10 cellular contexts compared by ENCODE assay signal in the genomic region with DNA sequence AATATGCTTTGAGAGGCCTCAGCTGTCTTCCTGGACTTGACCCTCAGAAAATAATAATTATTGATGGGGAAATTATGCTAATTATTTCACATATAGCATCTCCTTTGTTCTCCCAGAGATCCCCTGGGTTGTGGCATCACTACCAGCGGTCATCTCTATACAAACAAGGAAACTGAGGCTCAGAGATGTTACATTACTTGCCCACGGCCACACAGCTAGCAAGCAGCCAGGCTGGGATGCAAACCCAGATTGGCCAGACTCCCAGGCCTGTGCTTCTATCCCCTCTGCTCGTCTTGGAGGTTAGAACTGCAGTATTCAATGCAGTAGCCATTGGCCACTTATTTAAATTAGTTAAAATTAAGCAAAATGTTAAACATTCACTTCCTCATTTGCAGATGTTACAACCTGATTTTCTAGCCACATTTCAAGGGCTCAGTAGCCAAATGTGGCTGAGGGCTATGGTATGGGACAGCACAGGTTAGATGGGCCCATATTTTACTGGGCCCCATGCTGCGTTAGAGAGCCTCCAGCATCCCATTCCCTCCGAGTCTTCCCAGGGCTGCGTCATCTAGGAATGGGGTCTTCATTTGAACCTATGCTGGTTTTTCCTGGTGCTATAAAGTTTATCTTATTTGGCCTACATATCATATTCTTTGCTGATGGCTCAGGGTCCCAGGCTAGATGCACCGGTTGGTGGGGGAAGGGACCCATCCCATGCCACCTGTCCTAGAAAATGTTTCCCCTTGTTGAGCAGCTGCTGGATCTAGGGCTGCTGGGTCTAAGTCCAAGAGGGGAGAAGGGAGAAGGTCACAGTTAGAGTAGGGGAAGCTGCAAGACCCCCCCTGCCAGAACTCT. TPM values are rescaled to one million over a fixed set of nuclear protein-coding genes. Genes with fewer than 3 reads are reported as not detected.
A peak's percentile ranks its signal among the peaks of the same experiment; 100 is the strongest.
DNase-seq lines count a peak whose midpoint lies in the region; ATAC-seq and TF ChIP-seq lines count a peak whose summit lies in the region.
"Had no signal": no experiment of that assay in that cellular context is flagged by ENCODE, and none has a peak within 500 bp of the region (broad histone marks: within the 10 kb centered on the region; RNA-seq: fewer than 3 reads in every experiment).

No MANE protein-coding gene starts in this region.

- H3K4me2 ChIP-seq in DOHH2 (ENCODE audit: low read length) = peak overlapping the region; percentile 98

- no peaks in the 10 kb centered on the region for H3K27me3 Mint-ChIP-seq in central memory CD8-positive, alpha-beta T cell
- peaks cover 19% of the 10 kb centered on the region for H3K27me3 Mint-ChIP-seq in neural crest cell (ENCODE audit: low read depth)

- H3K27ac ChIP-seq in DOHH2 (ENCODE audit: low read depth, low read length) = no peak overlapping the region
- no peak overlapping the region for H3K27ac ChIP-seq in caudate nucleus (ENCODE audit: low read depth, low read length)

- H4K20me1 ChIP-seq in DOHH2 (ENCODE audit: control insufficient read depth, insufficient read depth, low read depth, low read length) = peaks cover 5% of the 10 kb centered on the region; the same call in 1 of the 2 replicates

- H3K79me2 ChIP-seq in DOHH2 (ENCODE audit: control insufficient read depth, low read length) = peaks cover 26% of the 10 kb centered on the region

- DNase-seq in NOMO-1 (lab: John Stamatoyannopoulos, UW; ENCODE audit: unreplicated experiment in 2 of 2) = peak; percentile 24 to 54
- DNase-seq in central memory CD8-positive, alpha-beta T cell (ENCODE audit: low spot score in 2 of 2) = no peak
- DNase-seq in neural crest cell (ENCODE audit: low read depth, low spot score) = no peak
- no peak for DNase-seq in NCI-H2227 treated with DMSO at 0.1 percent for 48 hours (lab: John Stamatoyannopoulos, UW)
- DNase-seq in caudate nucleus (lab: John Stamatoyannopoulos, UW) = no peak
- no peak for DNase-seq in SW 1271 (lab: John Stamatoyannopoulos, UW)
- no peak for DNase-seq in SK-N-DZ (ENCODE audit: low spot score)
- DNase-seq: hippocampal formation, NCI-H510A treated with DMSO at 0.1 percent for 48 hours had no signal

- peak overlapping the region; percentile 91 for H3K4me3 ChIP-seq in DOHH2 (ENCODE audit: low read length)

- H3K9me2 ChIP-seq in DOHH2 (replicated peaks; ENCODE audit: control insufficient read depth, low read length) = no peaks in the 10 kb centered on the region

- peaks cover 43% of the 10 kb centered on the region for H3K4me1 Mint-ChIP-seq in central memory CD8-positive, alpha-beta T cell
- peaks cover 32% of the 10 kb centered on the region for H3K4me1 Mint-ChIP-seq in neural crest cell

- H3K9me3 ChIP-seq in DOHH2 (ENCODE audit: control insufficient read depth, insufficient read depth, low read length) = no peaks in the 10 kb centered on the region

- no peaks in the 10 kb centered on the region for H3K9me3 Mint-ChIP-seq in central memory CD8-positive, alpha-beta T cell
- H3K9me3 Mint-ChIP-seq in neural crest cell = no peaks in the 10 kb centered on the region

- H3K27me3 ChIP-seq in DOHH2 (ENCODE audit: control insufficient read depth, low read length) = peaks cover 2% of the 10 kb centered on the region; the same call in 1 of the 2 replicates

- H3K36me3 ChIP-seq in DOHH2 (ENCODE audit: control insufficient read depth, low read length) = peaks cover 4% of the 10 kb centered on the region

- TF ChIP-seq CTCF in DOHH2 (IDR thresholded peaks at IDR 0.05; ENCODE audit: low read depth, low read length, poor library complexity, severe bottlenecking) (no peak), neural crest cell (conservative IDR thresholded peaks at IDR 0.05) (no peak)

- no peak for ATAC-seq in central memory CD8-positive, alpha-beta T cell (replicated peaks; ENCODE audit: extremely low read depth, poor library complexity, severe bottlenecking)

- H3K27ac Mint-ChIP-seq in central memory CD8-positive, alpha-beta T cell (ENCODE audit: low read depth) = no peak overlapping the region
- H3K27ac Mint-ChIP-seq in neural crest cell (ENCODE audit: unreplicated experiment) = no peak overlapping the region

- H3K4me1 ChIP-seq in DOHH2 (ENCODE audit: control insufficient read depth, low read length) = peaks cover 33% of the 10 kb centered on the region

- H3K4me3 Mint-ChIP-seq in central memory CD8-positive, alpha-beta T cell = peak overlapping the region; percentile 36
- peak overlapping the region; percentile 95 for H3K4me3 Mint-ChIP-seq in neural crest cell

- no peaks in the 10 kb centered on the region for H3F3A ChIP-seq in DOHH2 (ENCODE audit: control insufficient read depth, insufficient read depth)

- H3K36me3 Mint-ChIP-seq in central memory CD8-positive, alpha-beta T cell (ENCODE audit: insufficient read depth) = peaks cover 13% of the 10 kb centered on the region
- H3K36me3 Mint-ChIP-seq in neural crest cell (ENCODE audit: low read depth) = no peaks in the 10 kb centered on the region

RNA-seq across cellular contexts. Expression of a gene that starts 2.2 kb away (rescaled TPM):
- 12.9 and 13.3 TPM in 2 replicates for total RNA-seq in neural crest cell
- 2.1 and 2.7 TPM in 2 replicates for polyA plus RNA-seq in SK-N-DZ (2014; cell fraction: cytosol; rRNA removed)
- polyA plus RNA-seq in SK-N-DZ (2014; cell fraction: nucleus; rRNA removed) = 1.1 and 2.1 TPM in 2 replicates

RNA-seq across cellular contexts. Expression of a gene that starts 40.1 kb away (rescaled TPM):
- total RNA-seq in neural crest cell = 19.0 and 23.8 TPM in 2 replicates
- 5.7 and 7.4 TPM in 2 replicates for polyA plus RNA-seq in SK-N-DZ (2014; cell fraction: cytosol; rRNA removed)
- 13.1 and 17.3 TPM in 2 replicates for polyA plus RNA-seq in SK-N-DZ (2014; cell fraction: nucleus; rRNA removed)

Comparison
In these comparisons a context has a peak if more than half of its experiments do, and no peak if none do; other contexts are left out.
1. DNase-seq: peak in NOMO-1 (2 of 2); none in central memory CD8-positive, alpha-beta T cell (0 of 2), neural crest cell (single experiment), NCI-H2227 treated with DMSO at 0.1 percent for 48 hours (single experiment), caudate nucleus (0 of 61), SW 1271 (0 of 2) and SK-N-DZ (single experiment).